2 cellular contexts compared by ENCODE assay signal in the genomic region with DNA sequence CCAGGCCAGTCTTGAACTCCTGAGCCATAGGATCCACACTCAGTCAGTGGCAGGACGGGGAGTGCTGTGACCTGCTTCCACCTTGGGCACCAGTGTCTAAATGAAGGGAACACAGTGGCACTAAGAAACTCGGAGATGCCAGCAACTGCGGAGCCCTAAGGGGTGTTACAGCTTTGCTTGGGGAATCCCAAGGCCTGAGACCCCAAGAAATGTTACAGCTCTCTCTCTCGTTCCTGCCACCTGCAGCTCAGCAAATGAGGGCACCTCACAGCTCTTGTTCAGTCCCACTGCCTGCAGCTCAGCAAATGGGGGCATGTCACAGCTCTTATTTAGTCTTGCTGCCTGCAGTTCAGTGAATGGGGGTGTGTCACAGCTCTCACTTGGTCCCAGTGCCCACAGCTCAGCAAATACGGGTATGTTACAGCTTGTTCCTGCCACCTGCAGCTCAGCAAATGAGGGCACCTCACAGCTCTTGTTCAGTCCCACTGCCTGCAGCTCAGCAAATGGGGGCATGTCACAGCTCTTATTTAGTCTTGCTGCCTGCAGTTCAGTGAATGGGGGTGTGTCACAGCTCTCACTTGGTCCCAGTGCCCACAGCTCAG. TPM values are rescaled to one million over a fixed set of nuclear protein-coding genes. Genes with fewer than 3 reads are reported as not detected.
"Had no signal": no experiment of that assay in that cellular context is flagged by ENCODE, and none has a peak within 500 bp of the region (broad histone marks: within the 10 kb centered on the region; RNA-seq: fewer than 3 reads in every experiment).

No MANE protein-coding gene starts in this region.

RNA-seq across cellular contexts. Expression of a gene that starts 2.5 kb away (rescaled TPM):
- total RNA-seq: epithelial cell of proximal tubule, neural crest cell had no signal

RNA-seq across cellular contexts. Expression of a gene that starts 24.9 kb away (rescaled TPM):
- total RNA-seq: neural crest cell had no signal
